Comparison of ENCODE assay signal across 2 cellular contexts in the genomic region with DNA sequence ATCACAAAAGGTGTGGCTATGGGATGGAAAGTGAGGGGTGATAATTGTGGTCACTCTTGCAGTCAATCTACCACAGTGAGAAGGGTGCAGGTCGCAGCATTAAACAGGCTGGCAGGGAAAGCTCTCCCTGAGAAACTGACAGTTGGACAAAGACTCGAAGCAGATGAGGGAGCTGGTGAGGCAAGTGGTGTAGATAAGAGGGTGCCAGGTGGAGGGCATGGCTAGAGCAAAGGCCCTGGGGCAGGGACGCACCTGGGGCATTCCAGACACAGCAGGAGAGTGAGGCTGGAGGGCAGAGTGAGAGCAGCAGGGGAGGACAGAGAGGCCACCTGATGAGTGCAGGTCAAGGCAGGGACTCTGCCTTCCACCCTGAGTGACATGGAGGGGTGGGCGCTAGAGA.
TF ChIP-seq lines count a peak whose summit lies in the region.

No MANE protein-coding gene starts in this region.

TF ChIP-seq in HEK293, 187 proteins besides CTCF, POLR2A, EP300 and RAD21 (continued from another document):
- TF ChIP-seq HOXD13 (CRISPR knock-in tag; IDR thresholded peaks at IDR 0.05; ENCODE audit: borderline replicate concordance) (no peak), HOXA7 (CRISPR knock-in tag; IDR thresholded peaks at IDR 0.05; ENCODE audit: borderline replicate concordance) (no peak), ZNF677 (tag by site-specific recombination; IDR thresholded peaks at IDR 0.05) (no peak), ZNF670 (tag by site-specific recombination; IDR thresholded peaks at IDR 0.05; ENCODE audit: low read depth) (no peak), SCRT2 (tag by site-specific recombination; IDR thresholded peaks at IDR 0.05) (no peak), ZNF138 (tag by site-specific recombination; IDR thresholded peaks at IDR 0.05; ENCODE audit: borderline replicate concordance) (no peak), GLIS1 (tag by site-specific recombination; IDR thresholded peaks at IDR 0.05) (peak; percentile 29; the same call in 1 of the 2 replicates), IKZF3 (tag by site-specific recombination; IDR thresholded peaks at IDR 0.05) (no peak), ZNF623 (tag by site-specific recombination; IDR thresholded peaks at IDR 0.05) (peak; percentile 50), ZNF549 (tag by site-specific recombination; IDR thresholded peaks at IDR 0.05) (no peak), ZNF837 (tag by site-specific recombination; IDR thresholded peaks at IDR 0.05) (no peak)
- TF ChIP-seq, protein P1, sequence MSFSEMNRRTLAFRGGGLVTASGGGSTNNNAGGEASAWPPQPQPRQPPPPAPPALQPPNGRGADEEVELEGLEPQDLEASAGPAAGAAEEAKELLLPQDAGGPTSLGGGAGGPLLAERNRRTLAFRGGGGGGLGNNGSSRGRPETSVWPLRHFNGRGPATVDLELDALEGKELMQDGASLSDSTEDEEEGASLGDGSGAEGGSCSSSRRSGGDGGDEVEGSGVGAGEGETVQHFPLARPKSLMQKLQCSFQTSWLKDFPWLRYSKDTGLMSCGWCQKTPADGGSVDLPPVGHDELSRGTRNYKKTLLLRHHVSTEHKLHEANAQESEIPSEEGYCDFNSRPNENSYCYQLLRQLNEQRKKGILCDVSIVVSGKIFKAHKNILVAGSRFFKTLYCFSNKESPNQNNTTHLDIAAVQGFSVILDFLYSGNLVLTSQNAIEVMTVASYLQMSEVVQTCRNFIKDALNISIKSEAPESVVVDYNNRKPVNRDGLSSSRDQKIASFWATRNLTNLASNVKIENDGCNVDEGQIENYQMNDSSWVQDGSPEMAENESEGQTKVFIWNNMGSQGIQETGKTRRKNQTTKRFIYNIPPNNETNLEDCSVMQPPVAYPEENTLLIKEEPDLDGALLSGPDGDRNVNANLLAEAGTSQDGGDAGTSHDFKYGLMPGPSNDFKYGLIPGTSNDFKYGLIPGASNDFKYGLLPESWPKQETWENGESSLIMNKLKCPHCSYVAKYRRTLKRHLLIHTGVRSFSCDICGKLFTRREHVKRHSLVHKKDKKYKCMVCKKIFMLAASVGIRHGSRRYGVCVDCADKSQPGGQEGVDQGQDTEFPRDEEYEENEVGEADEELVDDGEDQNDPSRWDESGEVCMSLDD (tag by site-specific recombination; IDR thresholded peaks at IDR 0.05), result no peak

TF ChIP-seq in H1, 55 proteins besides CTCF, POLR2A, EP300 and RAD21 (continued from another document):
- TF ChIP-seq, protein P2, sequence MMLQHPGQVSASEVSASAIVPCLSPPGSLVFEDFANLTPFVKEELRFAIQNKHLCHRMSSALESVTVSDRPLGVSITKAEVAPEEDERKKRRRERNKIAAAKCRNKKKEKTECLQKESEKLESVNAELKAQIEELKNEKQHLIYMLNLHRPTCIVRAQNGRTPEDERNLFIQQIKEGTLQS (IDR thresholded peaks at IDR 0.05; ENCODE audit: insufficient read depth, low read depth, low read length), result no peak
- TF ChIP-seq MAFK (IDR thresholded peaks at IDR 0.05; ENCODE audit: low read depth, low read length) (no peak), BACH1 (IDR thresholded peaks at IDR 0.05; ENCODE audit: low read length) (no peak), RFX5 (IDR thresholded peaks at IDR 0.05; ENCODE audit: borderline replicate concordance, low read depth, low read length) (no peak), NANOG (IDR thresholded peaks at IDR 0.05; ENCODE audit: insufficient read depth, low read depth, low read length, poor library complexity, severe bottlenecking) (no peak)
